Comparison of ENCODE assay signal across 7 cellular contexts in the genomic region with DNA sequence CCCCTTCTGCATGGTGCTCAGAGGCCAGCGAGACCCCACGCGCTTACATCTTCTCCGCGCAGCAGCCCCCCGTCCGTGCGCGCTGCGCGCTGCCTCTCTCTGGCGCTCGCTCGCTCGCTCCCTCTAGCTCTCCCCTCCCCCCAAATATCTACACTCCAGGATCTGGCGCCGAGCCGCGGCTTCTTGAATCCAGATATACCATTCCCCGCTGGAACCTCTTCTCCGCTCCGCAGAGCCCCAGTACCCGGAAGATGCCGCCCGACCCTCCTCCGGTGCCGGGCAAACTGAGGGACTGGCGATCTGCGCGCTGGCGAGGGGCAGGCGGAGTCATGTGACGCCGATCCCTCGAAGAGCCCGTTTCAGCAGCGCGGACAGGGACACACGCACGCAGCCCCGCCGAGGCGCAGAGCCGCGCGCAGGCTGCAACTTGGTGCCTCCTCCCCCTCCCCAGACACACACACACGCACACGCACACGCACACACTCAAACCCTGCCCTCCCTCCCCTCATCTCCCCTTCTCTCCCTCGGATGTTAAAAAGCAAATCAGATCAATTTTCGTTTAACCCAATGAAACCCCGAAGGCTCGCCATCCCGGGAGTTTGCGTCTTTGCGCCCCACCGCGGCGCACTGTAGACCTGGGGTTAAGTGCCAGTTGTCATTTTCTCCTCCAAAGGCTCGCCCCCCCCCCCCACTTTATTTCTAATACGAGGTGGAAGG. TPM values are rescaled to one million over a fixed set of nuclear protein-coding genes. Genes with fewer than 3 reads are reported as not detected.
A peak's percentile ranks its signal among the peaks of the same experiment; 100 is the strongest.
DNase-seq lines count a peak whose midpoint lies in the region; ATAC-seq and TF ChIP-seq lines count a peak whose summit lies in the region.

A gene with protein sequence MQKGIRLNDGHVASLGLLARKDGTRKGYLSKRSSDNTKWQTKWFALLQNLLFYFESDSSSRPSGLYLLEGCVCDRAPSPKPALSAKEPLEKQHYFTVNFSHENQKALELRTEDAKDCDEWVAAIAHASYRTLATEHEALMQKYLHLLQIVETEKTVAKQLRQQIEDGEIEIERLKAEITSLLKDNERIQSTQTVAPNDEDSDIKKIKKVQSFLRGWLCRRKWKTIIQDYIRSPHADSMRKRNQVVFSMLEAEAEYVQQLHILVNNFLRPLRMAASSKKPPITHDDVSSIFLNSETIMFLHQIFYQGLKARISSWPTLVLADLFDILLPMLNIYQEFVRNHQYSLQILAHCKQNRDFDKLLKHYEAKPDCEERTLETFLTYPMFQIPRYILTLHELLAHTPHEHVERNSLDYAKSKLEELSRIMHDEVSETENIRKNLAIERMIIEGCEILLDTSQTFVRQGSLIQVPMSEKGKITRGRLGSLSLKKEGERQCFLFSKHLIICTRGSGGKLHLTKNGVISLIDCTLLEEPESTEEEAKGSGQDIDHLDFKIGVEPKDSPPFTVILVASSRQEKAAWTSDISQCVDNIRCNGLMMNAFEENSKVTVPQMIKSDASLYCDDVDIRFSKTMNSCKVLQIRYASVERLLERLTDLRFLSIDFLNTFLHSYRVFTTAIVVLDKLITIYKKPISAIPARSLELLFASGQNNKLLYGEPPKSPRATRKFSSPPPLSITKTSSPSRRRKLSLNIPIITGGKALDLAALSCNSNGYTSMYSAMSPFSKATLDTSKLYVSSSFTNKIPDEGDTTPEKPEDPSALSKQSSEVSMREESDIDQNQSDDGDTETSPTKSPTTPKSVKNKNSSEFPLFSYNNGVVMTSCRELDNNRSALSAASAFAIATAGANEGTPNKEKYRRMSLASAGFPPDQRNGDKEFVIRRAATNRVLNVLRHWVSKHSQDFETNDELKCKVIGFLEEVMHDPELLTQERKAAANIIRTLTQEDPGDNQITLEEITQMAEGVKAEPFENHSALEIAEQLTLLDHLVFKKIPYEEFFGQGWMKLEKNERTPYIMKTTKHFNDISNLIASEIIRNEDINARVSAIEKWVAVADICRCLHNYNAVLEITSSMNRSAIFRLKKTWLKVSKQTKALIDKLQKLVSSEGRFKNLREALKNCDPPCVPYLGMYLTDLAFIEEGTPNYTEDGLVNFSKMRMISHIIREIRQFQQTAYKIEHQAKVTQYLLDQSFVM (N-terminal part only) (minus strand): TSS at position 294 of the 717 bp plus-strand sequence. CDS start 282 bp downstream, at position 12.

- peaks cover 28 to 88% (median 63%) of the 10 kb centered on the region in 5 donors for H3K27me3 Mint-ChIP-seq in naive thymus-derived CD8-positive, alpha-beta T cell

- no peaks in the 10 kb centered on the region for H3K9me3 Mint-ChIP-seq in naive thymus-derived CD8-positive, alpha-beta T cell

- peak; percentile 56 for DNase-seq in HEK293T (ENCODE audit: extremely low spot score)
- DNase-seq in naive thymus-derived CD8-positive, alpha-beta T cell = no peak
- no peak for DNase-seq in T-helper 1 cell

- peaks cover 90% of the 10 kb centered on the region for H3K27me3 ChIP-seq in skeletal muscle satellite cell (ENCODE audit: control insufficient read depth, insufficient read depth, low read length)

- no peaks in the 10 kb centered on the region for H3K36me3 Mint-ChIP-seq in naive thymus-derived CD8-positive, alpha-beta T cell

- CTCF ChIA-PET in HEK293T (lab: Yijun Ruan, JAX) = interaction anchor here (0.5 to 1.3 kb wide), 2 partner anchors 94 to 105 kb away, joined by 3 read pairs; no protein-coding TSS in a partner anchor

- no peak within 1 kb of the TSS for H3K9ac ChIP-seq in skeletal muscle satellite cell (ENCODE audit: low read depth, low read length)

- H3K4me1 Mint-ChIP-seq in naive thymus-derived CD8-positive, alpha-beta T cell = peaks cover 0 to 22% (median 6%) of the 10 kb centered on the region in 4 donors

- peaks cover 3% of the 10 kb centered on the region for H3K4me1 ChIP-seq in skeletal muscle satellite cell (ENCODE audit: control insufficient read depth, insufficient read depth, low read length)

- POLR2A ChIA-PET in HEK293T (lab: Yijun Ruan, JAX) = no interaction called here
- POLR2A ChIA-PET in naive thymus-derived CD8-positive, alpha-beta T cell (lab: Charles Lee) = no interaction called here

- H3K4me3 ChIP-seq in iPS-11a (ENCODE audit: low read depth, low read length) (peak within 1 kb of the TSS; percentile 50), skeletal muscle satellite cell (ENCODE audit: low read length) (peak within 1 kb of the TSS; percentile 34)

- H3K27ac ChIP-seq in VCaP = peak within 1 kb of the TSS; percentile 67

- peak within 1 kb of the TSS in 1 of 10 donors; percentile 40 for H3K27ac Mint-ChIP-seq in naive thymus-derived CD8-positive, alpha-beta T cell

- peak within 1 kb of the TSS in 4 of 10 donors; percentile 14 to 39 (median 33) for H3K4me3 Mint-ChIP-seq in naive thymus-derived CD8-positive, alpha-beta T cell

- peak within 1 kb of the TSS; percentile 56 for H3K4me2 ChIP-seq in skeletal muscle satellite cell (ENCODE audit: low read length)

- H3K9me3 ChIP-seq in skeletal muscle satellite cell (replicated peaks; ENCODE audit: low read length) = no peaks in the 10 kb centered on the region

- 0 out of 2 replicates have a peak, but pooled peaks have one; percentile 10 for TF ChIP-seq CTCF in VCaP (conservative IDR thresholded peaks at IDR 0.05)

- H3K36me3 ChIP-seq in skeletal muscle satellite cell (ENCODE audit: insufficient read depth, low read length) = no peaks in the 10 kb centered on the region

- ATAC-seq in naive thymus-derived CD8-positive, alpha-beta T cell = no peak
- no peak for ATAC-seq in HG02623 (IDR thresholded peaks at IDR 0.05; ENCODE audit: unreplicated experiment)

TF ChIP-seq in HEK293T, 16 proteins besides CTCF, POLR2A, EP300 and RAD21:
- TF ChIP-seq L3MBTL2 (conservative IDR thresholded peaks at IDR 0.05) = peak; percentile 91
- no peak for TF ChIP-seq SUZ12 (IDR thresholded peaks at IDR 0.05)
- no peak for TF ChIP-seq SP1 (IDR thresholded peaks at IDR 0.05)
- TF ChIP-seq CTBP1 (IDR thresholded peaks at IDR 0.05; ENCODE audit: borderline replicate concordance) = no peak
- TF ChIP-seq, protein P1, sequence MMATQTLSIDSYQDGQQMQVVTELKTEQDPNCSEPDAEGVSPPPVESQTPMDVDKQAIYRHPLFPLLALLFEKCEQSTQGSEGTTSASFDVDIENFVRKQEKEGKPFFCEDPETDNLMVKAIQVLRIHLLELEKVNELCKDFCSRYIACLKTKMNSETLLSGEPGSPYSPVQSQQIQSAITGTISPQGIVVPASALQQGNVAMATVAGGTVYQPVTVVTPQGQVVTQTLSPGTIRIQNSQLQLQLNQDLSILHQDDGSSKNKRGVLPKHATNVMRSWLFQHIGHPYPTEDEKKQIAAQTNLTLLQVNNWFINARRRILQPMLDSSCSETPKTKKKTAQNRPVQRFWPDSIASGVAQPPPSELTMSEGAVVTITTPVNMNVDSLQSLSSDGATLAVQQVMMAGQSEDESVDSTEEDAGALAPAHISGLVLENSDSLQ (IDR thresholded peaks at IDR 0.05) = no peak
- TF ChIP-seq FOXA1 (IDR thresholded peaks at IDR 0.05) = no peak

RNA-seq across cellular contexts. Expression of the gene that starts here (rescaled TPM):
- not detected in 2 replicates for total RNA-seq in skeletal muscle satellite cell (2012; rRNA removed)
- total RNA-seq in naive thymus-derived CD8-positive, alpha-beta T cell = under 1 TPM in 1 of 2 experiments, not detected in 1; 0.14 TPM
- polyA plus RNA-seq in naive thymus-derived CD8-positive, alpha-beta T cell = not detected
